11 cellular contexts compared by ENCODE assay signal in the genomic region with DNA sequence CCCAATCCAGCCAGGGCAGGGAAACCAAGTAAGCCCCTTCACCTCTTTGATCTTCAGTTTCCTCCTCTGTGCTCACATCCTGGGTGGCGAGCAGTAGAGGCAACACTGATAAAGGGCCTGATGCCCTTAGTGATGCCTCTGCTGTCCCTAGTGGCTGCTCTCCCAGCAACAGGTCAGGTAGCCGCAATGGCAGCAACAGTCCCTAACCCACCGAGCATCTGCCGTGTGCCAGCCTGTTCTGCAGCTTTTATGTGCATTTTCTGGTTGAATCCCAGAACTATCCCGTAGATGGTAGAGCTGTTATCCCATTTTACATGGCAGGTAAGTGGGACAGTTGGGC. TPM values are rescaled to one million over a fixed set of nuclear protein-coding genes. Genes with fewer than 3 reads are reported as not detected.
DNase-seq lines count a peak whose midpoint lies in the region; ATAC-seq and TF ChIP-seq lines count a peak whose summit lies in the region.
"Had no signal": no experiment of that assay in that cellular context is flagged by ENCODE, and none has a peak within 500 bp of the region (broad histone marks: within the 10 kb centered on the region; RNA-seq: fewer than 3 reads in every experiment).

No MANE protein-coding gene starts in this region.

- H3K4me3 ChIP-seq in AG04450 (ENCODE audit: low read depth, low read length): no peak overlapping the region

- POLR2A ChIA-PET in AG04450 (lab: Yijun Ruan, JAX): interaction anchor here (0.6 kb wide), 1 partner anchor 161 kb away, joined by 3 read pairs; no protein-coding TSS in a partner anchor

- no peaks in the 10 kb centered on the region for H3K9me3 ChIP-seq in AG04450 (ENCODE audit: control insufficient read depth, insufficient read depth, low read length)

- H3K4me3 Mint-ChIP-seq in T-helper 1 cell treated with Interleukin-12 subunit alpha and Interleukin-12 subunit beta and Interleukin-4 antibody, amounts not matched to agents 30 μg/mL and 1 μg/mL, for 36 hours: no peak overlapping the region

- peaks cover 4% of the 10 kb centered on the region for H3K4me1 ChIP-seq in foreskin keratinocyte

- no peaks in the 10 kb centered on the region for H3K27me3 ChIP-seq in AG04450 (ENCODE audit: control insufficient read depth, insufficient read depth, low read length)
- no peaks in the 10 kb centered on the region for H3K27me3 ChIP-seq in foreskin keratinocyte

- H3K36me3 Mint-ChIP-seq in T-helper 1 cell treated with Interleukin-12 subunit alpha and Interleukin-12 subunit beta and Interleukin-4 antibody, amounts not matched to agents 30 μg/mL and 1 μg/mL, for 36 hours (ENCODE audit: low read depth): peaks cover 31% of the 10 kb centered on the region

- peak; percentile 36 for TF ChIP-seq CTCF in AG04450 (IDR thresholded peaks at IDR 0.05; ENCODE audit: low read depth, low read length)
- peak; percentile 56 for TF ChIP-seq CTCF in GM12873 (IDR thresholded peaks at IDR 0.05; ENCODE audit: insufficient read depth, low read depth, low read length, missing control alignments)
- peak; percentile 30 for TF ChIP-seq CTCF in foreskin keratinocyte (conservative IDR thresholded peaks at IDR 0.05)

- no peak for DNase-seq in AG04450 (ENCODE audit: low read depth, low spot score)
- DNase-seq in foreskin keratinocyte: no peak
- DNase-seq in germinal center (ENCODE audit: low spot score): no peak
- DNase-seq: activated CD8-positive, alpha-beta memory T cell treated with anti-CD3 and anti-CD28 coated beads, Interleukin-2, amount 50 U/mL, for 48 hours; GDM1 had no signal

- H3K9me3 Mint-ChIP-seq in T-helper 1 cell treated with Interleukin-12 subunit alpha and Interleukin-12 subunit beta and Interleukin-4 antibody, amounts not matched to agents 30 μg/mL and 1 μg/mL, for 36 hours: no peaks in the 10 kb centered on the region

- peak overlapping the region; percentile 34 for H3K27ac Mint-ChIP-seq in T-helper 1 cell treated with Interleukin-12 subunit alpha and Interleukin-12 subunit beta and Interleukin-4 antibody, amounts not matched to agents 30 μg/mL and 1 μg/mL, for 36 hours

- no peak overlapping the region for H3K27ac ChIP-seq in AG04450 (ENCODE audit: low read depth, low read length)
- no peak overlapping the region for H3K27ac ChIP-seq in foreskin keratinocyte
- H3K27ac ChIP-seq: epithelial cell of prostate had no signal

- ATAC-seq in foreskin keratinocyte: no peak
- ATAC-seq in GM19324 (IDR thresholded peaks at IDR 0.05; ENCODE audit: low FRiP score, unreplicated experiment): no peak
- ATAC-seq in GM18520 (IDR thresholded peaks at IDR 0.05; ENCODE audit: unreplicated experiment): no peak
- no peak for ATAC-seq in HG03439 (IDR thresholded peaks at IDR 0.05; ENCODE audit: unreplicated experiment)

- no peaks in the 10 kb centered on the region for H3K27me3 Mint-ChIP-seq in T-helper 1 cell treated with Interleukin-12 subunit alpha and Interleukin-12 subunit beta and Interleukin-4 antibody, amounts not matched to agents 30 μg/mL and 1 μg/mL, for 36 hours (ENCODE audit: low read depth)

- CTCF ChIA-PET in AG04450 (lab: Charles Lee): interaction anchor here (1.6 to 1.8 kb wide), 2 partner anchors 11 to 64 kb away, joined by 5 to 11 read pairs; no protein-coding TSS in a partner anchor

- peaks cover 20% of the 10 kb centered on the region for H3K4me1 Mint-ChIP-seq in T-helper 1 cell treated with Interleukin-12 subunit alpha and Interleukin-12 subunit beta and Interleukin-4 antibody, amounts not matched to agents 30 μg/mL and 1 μg/mL, for 36 hours (ENCODE audit: low read depth)

RNA-seq across cellular contexts. Expression of a gene that starts 5.2 kb away (rescaled TPM):
- polyA plus RNA-seq in AG04450 (2011; rRNA removed) (60.9 and 90.0 TPM in 2 replicates), foreskin keratinocyte (62.0 and 62.8 TPM in 2 replicates)
- 55.8 and 101 TPM in 2 replicates for polyA minus RNA-seq in AG04450 (2011; rRNA and poly(A)+ RNA removed)
- total RNA-seq in foreskin keratinocyte: 62.2 and 66.1 TPM in 2 replicates

RNA-seq across cellular contexts. Expression of a gene that starts 28.0 kb away (rescaled TPM):
- polyA plus RNA-seq in AG04450 (2011; rRNA removed) (25.3 and 49.2 TPM in 2 replicates), foreskin keratinocyte (14.8 and 19.3 TPM in 2 replicates)
- 17.7 and 25.7 TPM in 2 replicates for polyA minus RNA-seq in AG04450 (2011; rRNA and poly(A)+ RNA removed)
- total RNA-seq in foreskin keratinocyte: 11.5 and 15.1 TPM in 2 replicates

RNA-seq across cellular contexts. Expression of a gene that starts 31.3 kb away (rescaled TPM):
- 1,149 and 1,465 TPM in 2 replicates for polyA plus RNA-seq in AG04450 (2011; rRNA removed)
- 15,934 and 21,970 TPM in 2 replicates for polyA minus RNA-seq in AG04450 (2011; rRNA and poly(A)+ RNA removed)
- total RNA-seq in foreskin keratinocyte: 1,538 and 2,710 TPM in 2 replicates
- polyA plus RNA-seq in foreskin keratinocyte: 10.1 and 11.9 TPM in 2 replicates

RNA-seq across cellular contexts. Expression of a gene that starts 40.1 kb away (rescaled TPM):
- polyA plus RNA-seq in AG04450 (2011; rRNA removed): 23.5 and 44.3 TPM in 2 replicates
- polyA minus RNA-seq in AG04450 (2011; rRNA and poly(A)+ RNA removed): 6.1 and 6.3 TPM in 2 replicates
- total RNA-seq in foreskin keratinocyte: 77.3 and 78.6 TPM in 2 replicates
- polyA plus RNA-seq in foreskin keratinocyte: 119 and 123 TPM in 2 replicates

RNA-seq across cellular contexts. Expression of a gene that starts 42.2 kb away (rescaled TPM):
- polyA plus RNA-seq in AG04450 (2011; rRNA removed) (28.8 and 40.8 TPM in 2 replicates), foreskin keratinocyte (31.4 and 45.1 TPM in 2 replicates)
- 16.5 and 25.0 TPM in 2 replicates for polyA minus RNA-seq in AG04450 (2011; rRNA and poly(A)+ RNA removed)
- total RNA-seq in foreskin keratinocyte: 21.2 and 32.0 TPM in 2 replicates

Comparison
In these comparisons a context has a peak if more than half of its experiments do, and no peak if none do; other contexts are left out.
1. RNA of a gene that starts 31.3 kb away (polyA plus RNA-seq): 1,149 to 1,465 TPM in AG04450; 10.1 to 11.9 TPM in foreskin keratinocyte; every median in the first group is over 10 times any median in the second.
2. Peak in every context shown above with its lines, with median percentiles within 50 percentile points of each other: CTCF ChIP-seq.